9 cellular contexts compared by ENCODE assay signal in the genomic region with DNA sequence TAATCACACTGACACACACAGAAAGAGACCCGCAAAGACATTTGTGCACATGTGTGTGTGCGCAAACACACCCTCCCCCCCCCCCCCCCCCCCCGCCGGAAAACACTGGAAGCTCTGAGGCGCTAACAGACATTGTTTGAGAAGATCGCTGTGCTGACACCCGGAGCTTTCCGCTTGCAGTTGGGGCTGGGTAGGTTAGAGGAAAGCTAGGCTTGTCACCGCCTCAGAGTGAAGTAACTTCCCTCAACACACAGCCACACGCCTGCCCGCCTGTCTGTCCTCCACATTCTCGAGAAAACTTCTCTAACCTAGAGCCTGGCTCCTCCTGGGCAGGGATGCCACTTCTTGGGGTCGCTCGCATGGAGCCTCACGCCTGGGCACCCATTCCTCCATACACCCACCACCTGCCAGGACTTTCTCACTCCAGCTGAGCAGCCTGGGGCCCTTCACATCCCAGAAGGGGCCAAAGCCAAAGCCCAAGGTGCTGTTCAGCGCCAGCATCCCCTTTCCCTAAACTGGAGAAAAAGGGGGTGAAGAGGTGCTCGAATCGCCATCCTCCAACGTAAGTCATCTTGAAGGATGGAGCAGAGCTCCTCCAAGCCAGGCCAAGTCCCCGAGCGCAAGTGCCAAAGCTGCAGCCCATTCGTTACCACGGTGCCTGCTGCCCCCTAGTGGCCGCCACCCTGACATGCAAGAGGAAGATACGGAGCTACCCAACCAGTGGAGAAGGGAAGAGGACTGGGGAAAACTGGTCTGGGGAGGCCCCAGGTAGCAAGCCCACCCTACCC.
A peak's percentile ranks its signal among the peaks of the same experiment; 100 is the strongest.
DNase-seq lines count a peak whose midpoint lies in the region; ATAC-seq and TF ChIP-seq lines count a peak whose summit lies in the region.
"Had no signal": no experiment of that assay in that cellular context is flagged by ENCODE, and none has a peak within 500 bp of the region (broad histone marks: within the 10 kb centered on the region; RNA-seq: fewer than 3 reads in every experiment).

No MANE protein-coding gene starts in this region.

- TF ChIP-seq CTCF in SU-DHL-6 (IDR thresholded peaks at IDR 0.05; ENCODE audit: insufficient read depth, low read length, poor library complexity, severe bottlenecking) (peak; percentile 97), progenitor cell of endocrine pancreas (IDR thresholded peaks at IDR 0.05; ENCODE audit: unreplicated experiment) (peak; percentile 96)

- no peak overlapping the region for H3K4me3 Mint-ChIP-seq in activated naive CD8-positive, alpha-beta T cell treated with anti-CD3 and anti-CD28 coated beads, Interleukin-2, amount 10 ng/mL, durations not matched to agents 7 days and 5 days
- no peak overlapping the region for H3K4me3 Mint-ChIP-seq in progenitor cell of endocrine pancreas (ENCODE audit: low read depth)
- H3K4me3 Mint-ChIP-seq: activated naive CD4-positive, alpha-beta T cell treated with anti-CD3 and anti-CD28 coated beads, Interleukin-2, amount 50 U/mL, for 24 hours had no signal

- ATAC-seq in activated naive CD8-positive, alpha-beta T cell treated with anti-CD3 and anti-CD28 coated beads, Interleukin-2, amount 10 ng/mL, durations not matched to agents 7 days and 5 days (ENCODE audit: low read depth) = peak; percentile 62
- ATAC-seq in GM18870 (IDR thresholded peaks at IDR 0.05; ENCODE audit: unreplicated experiment) (no peak), HG02852 (IDR thresholded peaks at IDR 0.05; ENCODE audit: unreplicated experiment) (no peak)

- no peaks in the 10 kb centered on the region for H3F3A ChIP-seq in SU-DHL-6 (ENCODE audit: insufficient read depth)

- H3K4me3 ChIP-seq in SU-DHL-6 (ENCODE audit: insufficient read depth, low read length, poor library complexity, severe bottlenecking) = no peak overlapping the region

- H4K20me1 ChIP-seq in SU-DHL-6 (ENCODE audit: low read depth, low read length) = no peaks in the 10 kb centered on the region

- no peak overlapping the region for H3K27ac Mint-ChIP-seq in activated naive CD8-positive, alpha-beta T cell treated with anti-CD3 and anti-CD28 coated beads, Interleukin-2, amount 10 ng/mL, durations not matched to agents 7 days and 5 days
- H3K27ac Mint-ChIP-seq in progenitor cell of endocrine pancreas = no peak overlapping the region
- H3K27ac Mint-ChIP-seq: activated naive CD4-positive, alpha-beta T cell treated with anti-CD3 and anti-CD28 coated beads, Interleukin-2, amount 50 U/mL, for 24 hours had no signal

- H3K9me2 ChIP-seq in SU-DHL-6 (replicated peaks; ENCODE audit: insufficient read depth, low read length) = no peaks in the 10 kb centered on the region

- no peak overlapping the region for H3K9ac ChIP-seq in SU-DHL-6 (ENCODE audit: low read length)

- DNase-seq in DMS53 (lab: John Stamatoyannopoulos, UW) = peak; percentile 73
- DNase-seq in LoVo (ENCODE audit: low spot score) = peak; percentile 29
- peak; percentile 83 for DNase-seq in activated naive CD8-positive, alpha-beta T cell treated with anti-CD3 and anti-CD28 coated beads, Interleukin-2, amount 10 ng/mL, durations not matched to agents 7 days and 5 days
- peak; percentile 92 for DNase-seq in cardiac septum (ENCODE audit: low spot score)
- peak; percentile 78 for DNase-seq in progenitor cell of endocrine pancreas (ENCODE audit: low spot score, unreplicated experiment)

- no peak overlapping the region for H3K4me2 ChIP-seq in SU-DHL-6 (ENCODE audit: low read depth, low read length, poor library complexity, severe bottlenecking)

- peaks cover 7% of the 10 kb centered on the region for H3K4me1 Mint-ChIP-seq in activated naive CD8-positive, alpha-beta T cell treated with anti-CD3 and anti-CD28 coated beads, Interleukin-2, amount 10 ng/mL, durations not matched to agents 7 days and 5 days
- H3K4me1 Mint-ChIP-seq in progenitor cell of endocrine pancreas (ENCODE audit: low read depth) = peaks cover 4% of the 10 kb centered on the region

- H3K9me3 Mint-ChIP-seq in activated naive CD8-positive, alpha-beta T cell treated with anti-CD3 and anti-CD28 coated beads, Interleukin-2, amount 10 ng/mL, durations not matched to agents 7 days and 5 days = no peaks in the 10 kb centered on the region
- H3K9me3 Mint-ChIP-seq in progenitor cell of endocrine pancreas (ENCODE audit: low read depth) = no peaks in the 10 kb centered on the region
- H3K9me3 Mint-ChIP-seq: activated naive CD4-positive, alpha-beta T cell treated with anti-CD3 and anti-CD28 coated beads, Interleukin-2, amount 50 U/mL, for 24 hours had no signal

- intact Hi-C loops in cardiac septum (cut with DNase I) = loop anchor here (2.0 to 10.0 kb wide), 2 partner anchors 152 to 392 kb away; a partner anchor contains a TSS

- H3K36me3 ChIP-seq in SU-DHL-6 (ENCODE audit: low read length) = no peaks in the 10 kb centered on the region

- no peaks in the 10 kb centered on the region for H3K79me2 ChIP-seq in SU-DHL-6 (ENCODE audit: insufficient read depth, low read length)

- POLR2A ChIA-PET in activated naive CD8-positive, alpha-beta T cell treated with anti-CD3 and anti-CD28 coated beads, Interleukin-2, amount 10 ng/mL, durations not matched to agents 7 days and 5 days (lab: Charles Lee) = interaction anchor here (0.6 to 3.0 kb wide), 4 partner anchors 22 to 397 kb away, joined by 3 to 15 read pairs (median 4); a partner anchor contains a TSS

- no peak overlapping the region for H2AFZ ChIP-seq in SU-DHL-6 (ENCODE audit: low read depth, low read length, severe bottlenecking)

- H3K27me3 ChIP-seq in SU-DHL-6 (ENCODE audit: low read length) = no peaks in the 10 kb centered on the region

- H3K9me3 ChIP-seq in SU-DHL-6 (ENCODE audit: insufficient read depth, low read length) = no peaks in the 10 kb centered on the region

- H3K27ac ChIP-seq in SU-DHL-6 (ENCODE audit: low read depth, low read length) = no peak overlapping the region

- H3K27me3 Mint-ChIP-seq in activated naive CD8-positive, alpha-beta T cell treated with anti-CD3 and anti-CD28 coated beads, Interleukin-2, amount 10 ng/mL, durations not matched to agents 7 days and 5 days = no peaks in the 10 kb centered on the region
- no peaks in the 10 kb centered on the region for H3K27me3 Mint-ChIP-seq in progenitor cell of endocrine pancreas
- H3K27me3 Mint-ChIP-seq: activated naive CD4-positive, alpha-beta T cell treated with anti-CD3 and anti-CD28 coated beads, Interleukin-2, amount 50 U/mL, for 24 hours had no signal

- H3K36me3 Mint-ChIP-seq in activated naive CD8-positive, alpha-beta T cell treated with anti-CD3 and anti-CD28 coated beads, Interleukin-2, amount 10 ng/mL, durations not matched to agents 7 days and 5 days = peaks cover 4% of the 10 kb centered on the region
- H3K36me3 Mint-ChIP-seq in progenitor cell of endocrine pancreas (ENCODE audit: insufficient read depth) = peaks cover 3% of the 10 kb centered on the region
- H3K36me3 Mint-ChIP-seq: activated naive CD4-positive, alpha-beta T cell treated with anti-CD3 and anti-CD28 coated beads, Interleukin-2, amount 50 U/mL, for 24 hours had no signal

Comparison
In these comparisons a context has a peak if more than half of its experiments do, and no peak if none do; other contexts are left out.
1. DNase-seq: peak in every context shown above with its lines; median percentile 92 in cardiac septum; 83 in activated naive CD8-positive, alpha-beta T cell treated with anti-CD3 and anti-CD28 coated beads, Interleukin-2, amount 10 ng/mL, durations not matched to agents 7 days and 5 days; 78 in progenitor cell of endocrine pancreas; 73 in DMS53; 29 in LoVo.